Comparison of ENCODE assay signal across 39 cellular contexts in genomic region chr12:43599708-43600107, GRCh38. TPM values are rescaled to one million over a fixed set of nuclear protein-coding genes. Genes with fewer than 3 reads are reported as not detected.
"Had no signal": no experiment of that assay in that cellular context is flagged by ENCODE, and none has a peak within 500 bp of the region (broad histone marks: within the 10 kb centered on the region; RNA-seq: fewer than 3 reads in every experiment).

No MANE protein-coding gene starts in this region.

- H3K27ac Mint-ChIP-seq: activated B cell treated with CpG ODN at 0.5 μM for 24 hours; activated CD4-positive, alpha-beta memory T cell treated with anti-CD3 and anti-CD28 coated beads for 36 hours; activated CD4-positive, alpha-beta T cell treated with anti-CD3 and anti-CD28 coated beads, Interleukin-2, amount 10 ng/mL, durations not matched to agents 24 days and 14 days; activated CD8-positive, alpha-beta T cell treated with anti-CD3 and anti-CD28 coated beads for 36 hours; activated naive CD4-positive, alpha-beta T cell treated with anti-CD3 and anti-CD28 coated beads for 36 hours; activated naive CD4-positive, alpha-beta T cell treated with anti-CD3 and anti-CD28 coated beads, Interleukin-2, amount 50 U/mL, for 72 hours; activated naive CD8-positive, alpha-beta T cell treated with anti-CD3 and anti-CD28 coated beads for 36 hours; activated T-cell treated with anti-CD3 and anti-CD28 coated beads, Interleukin-2, amount 50 U/mL, for 72 hours; activated T-helper 1 cell treated with anti-CD3 and anti-CD28 coated beads, Interleukin-12 subunit alpha, Interleukin-12 subunit beta, Interleukin-2, Interleukin-4 antibody, amounts not matched to agents 30 ng/mL and 10 ng/mL and 1 ng/mL, durations not matched to agents 14 hours and 24 hours and 36 hours; activated T-helper 17 cell treated with anti-CD3 and anti-CD28 coated beads, Interleukin-2, amount 50 U/mL, for 72 hours; T-helper 1 cell treated with Interleukin-12 subunit alpha and Interleukin-12 subunit beta and Interleukin-4 antibody, amounts not matched to agents 30 μg/mL and 1 μg/mL, for 36 hours; T-helper 2 cell treated with Interferon-gamma antibody and Interleukin-4, amounts not matched to agents 5 μg/mL and 100 μg/mL, for 36 hours had no signal

- ATAC-seq: activated CD8-positive, alpha-beta T cell treated with anti-CD3 and anti-CD28 coated beads for 36 hours; activated naive CD4-positive, alpha-beta T cell treated with anti-CD3 and anti-CD28 coated beads, Interleukin-2, amount 50 U/mL, for 72 hours; activated T-cell treated with anti-CD3 and anti-CD28 coated beads, Interleukin-2, amount 50 U/mL, for 4 hours; activated T-cell treated with anti-CD3 and anti-CD28 coated beads, Interleukin-2, amount 50 U/mL, for 72 hours; activated T-helper 17 cell treated with anti-CD3 and anti-CD28 coated beads, Interleukin-2, amount 50 U/mL, for 72 hours; body of pancreas had no signal

- H3K4me3 Mint-ChIP-seq: activated B cell treated with CpG ODN at 0.5 μM for 24 hours; activated CD4-positive, alpha-beta memory T cell treated with anti-CD3 and anti-CD28 coated beads for 36 hours; activated CD4-positive, alpha-beta T cell treated with anti-CD3 and anti-CD28 coated beads, Interleukin-2, amount 10 ng/mL, durations not matched to agents 24 days and 14 days; activated CD8-positive, alpha-beta T cell treated with anti-CD3 and anti-CD28 coated beads for 36 hours; activated naive CD4-positive, alpha-beta T cell treated with anti-CD3 and anti-CD28 coated beads for 36 hours; activated naive CD8-positive, alpha-beta T cell treated with anti-CD3 and anti-CD28 coated beads for 36 hours; activated T-cell treated with anti-CD3 and anti-CD28 coated beads, Interleukin-2, amount 50 U/mL, for 4 hours; activated T-cell treated with anti-CD3 and anti-CD28 coated beads, Interleukin-2, amount 50 U/mL, for 72 hours; activated T-helper 1 cell treated with anti-CD3 and anti-CD28 coated beads, Interleukin-12 subunit alpha, Interleukin-12 subunit beta, Interleukin-2, Interleukin-4 antibody, amounts not matched to agents 30 ng/mL and 10 ng/mL and 1 ng/mL, durations not matched to agents 14 hours and 24 hours and 36 hours; activated T-helper 17 cell treated with anti-CD3 and anti-CD28 coated beads, Interleukin-2, amount 50 U/mL, for 72 hours; T-helper 1 cell treated with Interleukin-12 subunit alpha and Interleukin-12 subunit beta and Interleukin-4 antibody, amounts not matched to agents 30 μg/mL and 1 μg/mL, for 36 hours; T-helper 2 cell treated with Interferon-gamma antibody and Interleukin-4, amounts not matched to agents 5 μg/mL and 100 μg/mL, for 36 hours had no signal

- DNase-seq: activated B cell treated with CpG ODN at 0.5 μM for 24 hours; activated CD4-positive, alpha-beta memory T cell treated with anti-CD3 and anti-CD28 coated beads for 36 hours; activated CD4-positive, alpha-beta T cell treated with anti-CD3 and anti-CD28 coated beads for 4 hours; activated CD4-positive, alpha-beta T cell treated with anti-CD3 and anti-CD28 coated beads, Interleukin-2, amount 10 ng/mL, durations not matched to agents 24 days and 14 days; activated CD4-positive, alpha-beta T cell treated with anti-CD3 and anti-CD28 coated beads, Interleukin-2, amount 50 U/mL, for 1 hour; activated CD4-positive, alpha-beta T cell treated with anti-CD3 and anti-CD28 coated beads, Interleukin-2, amount 50 U/mL, for 4 hours; activated CD4-positive, CD25-positive, alpha-beta regulatory T cell treated with anti-CD3 and anti-CD28 coated beads, Interleukin-2, amount 50 U/mL, for 72 hours; activated CD8-positive, alpha-beta memory T cell treated with anti-CD3 and anti-CD28 coated beads, Interleukin-2, amount 50 U/mL, for 4 hours; activated CD8-positive, alpha-beta T cell treated with anti-CD3 and anti-CD28 coated beads for 36 hours; activated effector memory CD4-positive, alpha-beta T cell treated with anti-CD3 and anti-CD28 coated beads, Interleukin-2, amount 50 U/mL, for 16 hours; activated gamma-delta T cell treated with Interleukin-2 at 50 U/mL for 16 hours; activated naive CD4-positive, alpha-beta T cell; activated naive CD4-positive, alpha-beta T cell treated with anti-CD3 and anti-CD28 coated beads for 36 hours; activated naive CD4-positive, alpha-beta T cell treated with anti-CD3 and anti-CD28 coated beads, Interleukin-2, amount 50 U/mL, for 16 hours; activated naive CD8-positive, alpha-beta T cell treated with anti-CD3 and anti-CD28 coated beads for 36 hours; activated T-cell treated with anti-CD3 and anti-CD28 coated beads for 4 hours; activated T-cell treated with anti-CD3 and anti-CD28 coated beads, Interleukin-2, amount 50 U/mL, for 1 hour; activated T-cell treated with anti-CD3 and anti-CD28 coated beads, Interleukin-2, amount 50 U/mL, for 4 hours; activated T-cell treated with anti-CD3 and anti-CD28 coated beads, Interleukin-2, amount 50 U/mL, for 72 hours; adrenal gland; amniotic stem cell; aorta; body of pancreas; brain microvascular endothelial cell; central memory CD4-positive, alpha-beta T cell; T-helper 1 cell; T-helper 2 cell; T-helper 9 cell had no signal

- H3K9me3 Mint-ChIP-seq: activated B cell treated with CpG ODN at 0.5 μM for 24 hours; activated CD4-positive, alpha-beta memory T cell treated with anti-CD3 and anti-CD28 coated beads for 36 hours; activated CD4-positive, alpha-beta T cell treated with anti-CD3 and anti-CD28 coated beads, Interleukin-2, amount 10 ng/mL, durations not matched to agents 24 days and 14 days; activated CD8-positive, alpha-beta T cell treated with anti-CD3 and anti-CD28 coated beads for 36 hours; activated naive CD4-positive, alpha-beta T cell treated with anti-CD3 and anti-CD28 coated beads for 36 hours; activated naive CD4-positive, alpha-beta T cell treated with anti-CD3 and anti-CD28 coated beads, Interleukin-2, amount 50 U/mL, for 72 hours; activated naive CD8-positive, alpha-beta T cell treated with anti-CD3 and anti-CD28 coated beads for 36 hours; activated T-cell treated with anti-CD3 and anti-CD28 coated beads, Interleukin-2, amount 50 U/mL, for 4 hours; activated T-cell treated with anti-CD3 and anti-CD28 coated beads, Interleukin-2, amount 50 U/mL, for 72 hours; activated T-helper 1 cell treated with anti-CD3 and anti-CD28 coated beads, Interleukin-12 subunit alpha, Interleukin-12 subunit beta, Interleukin-2, Interleukin-4 antibody, amounts not matched to agents 30 ng/mL and 10 ng/mL and 1 ng/mL, durations not matched to agents 14 hours and 24 hours and 36 hours; activated T-helper 17 cell treated with anti-CD3 and anti-CD28 coated beads, Interleukin-2, amount 50 U/mL, for 72 hours; T-helper 1 cell treated with Interleukin-12 subunit alpha and Interleukin-12 subunit beta and Interleukin-4 antibody, amounts not matched to agents 30 μg/mL and 1 μg/mL, for 36 hours; T-helper 2 cell treated with Interferon-gamma antibody and Interleukin-4, amounts not matched to agents 5 μg/mL and 100 μg/mL, for 36 hours had no signal

- H3K36me3 ChIP-seq: adrenal gland, brain microvascular endothelial cell, breast epithelium had no signal

- H3K4me1 Mint-ChIP-seq: activated B cell treated with CpG ODN at 0.5 μM for 24 hours; activated CD4-positive, alpha-beta T cell treated with anti-CD3 and anti-CD28 coated beads, Interleukin-2, amount 10 ng/mL, durations not matched to agents 24 days and 14 days; activated naive CD8-positive, alpha-beta T cell treated with anti-CD3 and anti-CD28 coated beads for 36 hours; activated T-helper 17 cell treated with anti-CD3 and anti-CD28 coated beads, Interleukin-2, amount 50 U/mL, for 72 hours had no signal

- H3K4me3 ChIP-seq: adrenal gland, body of pancreas, breast epithelium had no signal

- H3K4me1 ChIP-seq: adrenal gland, body of pancreas, breast epithelium had no signal

- H3K27ac ChIP-seq: adrenal gland, body of pancreas, brain microvascular endothelial cell, breast epithelium, VCaP had no signal

- H3K27me3 ChIP-seq: adrenal gland, body of pancreas, brain microvascular endothelial cell, breast epithelium had no signal

- FAIRE-seq: astrocyte, TTC549 had no signal

- H3K27me3 Mint-ChIP-seq: activated B cell treated with CpG ODN at 0.5 μM for 24 hours; activated CD4-positive, alpha-beta memory T cell treated with anti-CD3 and anti-CD28 coated beads for 36 hours; activated CD4-positive, alpha-beta T cell treated with anti-CD3 and anti-CD28 coated beads, Interleukin-2, amount 10 ng/mL, durations not matched to agents 24 days and 14 days had no signal

- H3K9me3 ChIP-seq: adrenal gland, body of pancreas, breast epithelium had no signal

- H3K36me3 Mint-ChIP-seq: activated CD4-positive, alpha-beta memory T cell treated with anti-CD3 and anti-CD28 coated beads for 36 hours; activated naive CD4-positive, alpha-beta T cell treated with anti-CD3 and anti-CD28 coated beads, Interleukin-2, amount 50 U/mL, for 72 hours; activated naive CD8-positive, alpha-beta T cell treated with anti-CD3 and anti-CD28 coated beads for 36 hours had no signal

RNA-seq across cellular contexts. Expression of gene ADAMTS20, which starts 47.7 kb away (rescaled TPM):
- total RNA-seq: activated B cell treated with CpG ODN at 0.5 μM for 24 hours; activated CD4-positive, alpha-beta memory T cell treated with anti-CD3 and anti-CD28 coated beads for 36 hours; activated CD4-positive, alpha-beta T cell treated with anti-CD3 and anti-CD28 coated beads, Interleukin-2, amount 10 ng/mL, durations not matched to agents 24 days and 14 days; activated CD8-positive, alpha-beta memory T cell treated with anti-CD3 and anti-CD28 coated beads for 36 hours; activated CD8-positive, alpha-beta T cell treated with anti-CD3 and anti-CD28 coated beads for 36 hours; activated naive CD4-positive, alpha-beta T cell treated with anti-CD3 and anti-CD28 coated beads for 36 hours; activated naive CD4-positive, alpha-beta T cell treated with anti-CD3 and anti-CD28 coated beads, Interleukin-2, amount 50 U/mL, for 72 hours; activated naive CD8-positive, alpha-beta T cell treated with anti-CD3 and anti-CD28 coated beads for 36 hours; activated T-cell treated with anti-CD3 and anti-CD28 coated beads, Interleukin-2, amount 50 U/mL, for 4 hours; activated T-cell treated with anti-CD3 and anti-CD28 coated beads, Interleukin-2, amount 50 U/mL, for 72 hours; activated T-helper 1 cell treated with anti-CD3 and anti-CD28 coated beads, Interleukin-12 subunit alpha, Interleukin-12 subunit beta, Interleukin-2, Interleukin-4 antibody, amounts not matched to agents 30 ng/mL and 10 ng/mL and 1 ng/mL, durations not matched to agents 14 hours and 24 hours and 36 hours; aorta; body of pancreas; breast epithelium; cardiac septum had no signal
- polyA plus RNA-seq: adrenal gland, aorta had no signal
